Comparison of ENCODE assay signal across 15 cellular contexts in genomic region chr1:175237389-175237788, GRCh38. TPM values are rescaled to one million over a fixed set of nuclear protein-coding genes. Genes with fewer than 3 reads are reported as not detected.
DNase-seq lines count a peak whose midpoint lies in the region; ATAC-seq and TF ChIP-seq lines count a peak whose summit lies in the region.
"Had no signal": no experiment of that assay in that cellular context is flagged by ENCODE, and none has a peak within 500 bp of the region (broad histone marks: within the 10 kb centered on the region; RNA-seq: fewer than 3 reads in every experiment).

No MANE protein-coding gene starts in this region.

- no peak overlapping the region for H2AFZ ChIP-seq in OCI-LY3 (ENCODE audit: low read depth, low read length)
- no peak overlapping the region for H2AFZ ChIP-seq in H9 (ENCODE audit: low read length)

- H2BK15ac ChIP-seq in H9 (ENCODE audit: low read depth, low read length), result no peak overlapping the region

- H3K4me2 ChIP-seq in OCI-LY3 (ENCODE audit: low read length), result peak overlapping the region; percentile 55
- no peak overlapping the region for H3K4me2 ChIP-seq in H9 (ENCODE audit: insufficient read depth, insufficient read length, low read length)

- no peak overlapping the region for H2BK120ac ChIP-seq in H9 (ENCODE audit: low read depth, low read length, poor library complexity, severe bottlenecking)

- CTCF ChIA-PET in CD4-positive, alpha-beta memory T cell (lab: Charles Lee; ENCODE audit: partially characterized antibody), result no interaction called here

- H3K4ac ChIP-seq in H9 (ENCODE audit: low read depth, low read length), result no peak overlapping the region

- no peak overlapping the region for H3K18ac ChIP-seq in H9 (ENCODE audit: insufficient read length, low read depth, low read length)

- no peak overlapping the region for H3K4me3 Mint-ChIP-seq in H9
- no peak overlapping the region for H3K4me3 Mint-ChIP-seq in CD4-positive, alpha-beta memory T cell

- peaks cover 2% of the 10 kb centered on the region; the same call in 1 of the 2 replicates for H3K27me3 Mint-ChIP-seq in H9 (ENCODE audit: low read depth)
- H3K27me3 Mint-ChIP-seq in CD4-positive, alpha-beta memory T cell, result no peaks in the 10 kb centered on the region

- H2AK5ac ChIP-seq in H9 (ENCODE audit: insufficient read length, low read length), result no peak overlapping the region

- H4K20me1 ChIP-seq in OCI-LY3 (ENCODE audit: insufficient read depth, low read length) (no peaks in the 10 kb centered on the region), H9 (ENCODE audit: control insufficient read depth, insufficient read depth, insufficient read length) (no peaks in the 10 kb centered on the region)

- H3K4me1 ChIP-seq in OCI-LY3 (ENCODE audit: low read length) (peaks cover 35% of the 10 kb centered on the region), H9 (ENCODE audit: insufficient read depth, low read length) (no peaks in the 10 kb centered on the region; the same call in 1 of the 2 replicates)
- no peaks in the 10 kb centered on the region for H3K4me1 ChIP-seq in CD4-positive, alpha-beta memory T cell (ENCODE audit: insufficient read depth, low read length)
- H3K4me1 ChIP-seq: right lobe of liver, tibial nerve had no signal

- DNase-seq in H9 (no peak), hepatic stellate cell (ENCODE audit: low spot score) (no peak), NCI-H128 (lab: John Stamatoyannopoulos, UW; ENCODE audit: unreplicated experiment) (no peak)
- DNase-seq in CD4-positive, alpha-beta memory T cell, result no peak
- DNase-seq: AML-193, NCI-H1048, NCI-H69, right lobe of liver had no signal

- TF ChIP-seq CTCF in OCI-LY3 (IDR thresholded peaks at IDR 0.05; ENCODE audit: low read depth, low read length), result no peak
- TF ChIP-seq CTCF in H9 (conservative IDR thresholded peaks at IDR 0.05), result no peak

- H3K79me2 ChIP-seq in OCI-LY3 (ENCODE audit: low read length) (no peaks in the 10 kb centered on the region), H9 (ENCODE audit: insufficient read depth, low read length) (no peaks in the 10 kb centered on the region)

- no peak overlapping the region for H3T11ph ChIP-seq in H9 (ENCODE audit: low read length)

- H2BK12ac ChIP-seq in H9 (ENCODE audit: insufficient read length, low read depth, low read length), result no peak overlapping the region

- H3K9ac ChIP-seq in OCI-LY3 (ENCODE audit: low read length), result no peak overlapping the region; the same call in 1 of the 2 replicates
- no peak overlapping the region for H3K9ac ChIP-seq in H9 (ENCODE audit: extremely low read depth, insufficient read length, low read length)

- POLR2A ChIA-PET in CD4-positive, alpha-beta memory T cell (lab: Charles Lee; ENCODE audit: partially characterized antibody), result no interaction called here

- peaks cover 7 to 9% of the 10 kb centered on the region in 2 experiments; a peak in 1 of 4 replicates for H3K4me1 Mint-ChIP-seq in H9
- H3K4me1 Mint-ChIP-seq in CD4-positive, alpha-beta memory T cell, result peaks cover 7 to 13% (median 8%) of the 10 kb centered on the region in 4 donors

- H3K23me2 ChIP-seq in H9 (ENCODE audit: insufficient read length, low read depth, low read length, poor library complexity, severe bottlenecking), result no peaks in the 10 kb centered on the region

- H3K36me3 ChIP-seq in OCI-LY3 (replicated peaks; ENCODE audit: low read depth, low read length), result no peaks in the 10 kb centered on the region
- H3K36me3 ChIP-seq in CD4-positive, alpha-beta memory T cell (ENCODE audit: insufficient read depth, low read length), result no peaks in the 10 kb centered on the region
- H3K36me3 ChIP-seq: right lobe of liver, tibial nerve had no signal

- no peak overlapping the region for H3K14ac ChIP-seq in H9 (ENCODE audit: insufficient read depth, low read length)

- no peak overlapping the region for H4K8ac ChIP-seq in H9 (replicated peaks; ENCODE audit: insufficient read length, low read depth, low read length)

- no peaks in the 10 kb centered on the region for H3K27me3 ChIP-seq in OCI-LY3 (ENCODE audit: low read depth, low read length)
- H3K27me3 ChIP-seq in H9 (ENCODE audit: insufficient read depth, low read length), result no peaks in the 10 kb centered on the region
- H3K27me3 ChIP-seq in CD4-positive, alpha-beta memory T cell (ENCODE audit: insufficient read depth, low read length), result no peaks in the 10 kb centered on the region
- H3K27me3 ChIP-seq: right lobe of liver, tibial nerve had no signal

- H3K36me3 Mint-ChIP-seq in H9 (ENCODE audit: insufficient read depth in 1 of 3, low read depth in 3 of 3), result no peaks in the 10 kb centered on the region
- no peaks in the 10 kb centered on the region for H3K36me3 Mint-ChIP-seq in CD4-positive, alpha-beta memory T cell

- intact Hi-C loops in CD4-positive, alpha-beta memory T cell (cut with micrococcal nuclease), result no loop called here

- peaks cover 0 to 2% of the 10 kb centered on the region in 2 experiments; a peak in 3 of 5 replicates for H3K9me3 Mint-ChIP-seq in H9
- peaks cover 0 to 9% (median 2%) of the 10 kb centered on the region in 8 donors for H3K9me3 Mint-ChIP-seq in CD4-positive, alpha-beta memory T cell

- H3K27ac Mint-ChIP-seq in H9, result no peak overlapping the region
- H3K27ac Mint-ChIP-seq in CD4-positive, alpha-beta memory T cell, result no peak overlapping the region
- H3K27ac Mint-ChIP-seq: activated naive CD4-positive, alpha-beta T cell treated with anti-CD3 and anti-CD28 coated beads, Interleukin-2, amount 50 U/mL, for 72 hours had no signal

- H2BK20ac ChIP-seq in H9 (ENCODE audit: low read depth, low read length, poor library complexity, severe bottlenecking), result no peak overlapping the region

- H3K23ac ChIP-seq in H9 (ENCODE audit: insufficient read length, low read depth, low read length), result no peak overlapping the region

- H3K79me1 ChIP-seq in H9 (ENCODE audit: insufficient read depth, low read depth, low read length, poor library complexity, severe bottlenecking), result no peaks in the 10 kb centered on the region

- no peak overlapping the region for H4K91ac ChIP-seq in H9 (ENCODE audit: insufficient read length, low read depth, low read length)

- no peak overlapping the region for H2BK5ac ChIP-seq in H9 (ENCODE audit: insufficient read length, low read length)

- no peak overlapping the region for H3K56ac ChIP-seq in H9 (ENCODE audit: insufficient read length, low read depth, low read length)

- peaks cover 7% of the 10 kb centered on the region; the same call in 1 of the 2 replicates for H3K9me3 ChIP-seq in OCI-LY3 (ENCODE audit: insufficient read depth, low read length)
- H3K9me3 ChIP-seq in H9 (ENCODE audit: control insufficient read depth, low read depth, low read length), result no peaks in the 10 kb centered on the region
- H3K9me3 ChIP-seq in CD4-positive, alpha-beta memory T cell (ENCODE audit: control insufficient read depth in 1 of 2, low read length in 2 of 2), result no peaks in the 10 kb centered on the region
- H3K9me3 ChIP-seq: right lobe of liver had no signal

- H3K27ac ChIP-seq in OCI-LY3 (ENCODE audit: low read length) (peak overlapping the region; percentile 74), H9 (ENCODE audit: insufficient read length, low read depth, low read length) (no peak overlapping the region)
- H3K27ac ChIP-seq in CD4-positive, alpha-beta memory T cell (ENCODE audit: low read depth, low read length), result no peak overlapping the region
- H3K27ac ChIP-seq: right lobe of liver, tibial nerve had no signal

- ATAC-seq in GM18498 (IDR thresholded peaks at IDR 0.05; ENCODE audit: unreplicated experiment), result peak; percentile 77
- ATAC-seq in GM19463 (IDR thresholded peaks at IDR 0.05; ENCODE audit: unreplicated experiment), result peak; percentile 67
- ATAC-seq in HG03039 (IDR thresholded peaks at IDR 0.05; ENCODE audit: unreplicated experiment), result peak; percentile 56
- ATAC-seq: activated CD4-positive, CD25-positive, alpha-beta regulatory T cell treated with anti-CD3 and anti-CD28 coated beads, Interleukin-2, amount 50 U/mL, for 24 hours; right lobe of liver had no signal

- peak overlapping the region; percentile 37 for H3K4me3 ChIP-seq in OCI-LY3 (ENCODE audit: low read length)
- no peak overlapping the region for H3K4me3 ChIP-seq in CD4-positive, alpha-beta memory T cell (ENCODE audit: low read length in 2 of 2)
- H3K4me3 ChIP-seq: right lobe of liver, tibial nerve had no signal

- no peak overlapping the region for H4K5ac ChIP-seq in H9 (ENCODE audit: insufficient read length, low read depth, low read length)

- no CpG with 5 or more reads among the region's 1 CpG for WGBS in H9 (ENCODE audit: extremely low coverage, insufficient read length, low lambda C conversion rate)

RNA-seq across cellular contexts. Expression of gene KIAA0040, which starts 44.8 kb away (rescaled TPM):
- 5.0 and 5.2 TPM in 2 replicates for total RNA-seq in H9 (2021)
- 10 to 100 TPM; 28.7 to 33.6 TPM for total RNA-seq in CD4-positive, alpha-beta memory T cell
- polyA plus RNA-seq in CD4-positive, alpha-beta memory T cell, result 10 to 100 TPM; 36.2 to 53.8 TPM
